17 cellular contexts compared by ENCODE assay signal in genomic region chr4:76513517-76513916, GRCh38.
DNase-seq lines count a peak whose midpoint lies in the region; ATAC-seq, FAIRE-seq and TF ChIP-seq lines count a peak whose summit lies in the region.
"Had no signal": no experiment of that assay in that cellular context is flagged by ENCODE, and none has a peak within 500 bp of the region (broad histone marks: within the 10 kb centered on the region; RNA-seq: fewer than 3 reads in every experiment).

No MANE protein-coding gene starts in this region.

- H3K27me3 Mint-ChIP-seq in activated CD4-positive, alpha-beta memory T cell treated with anti-CD3 and anti-CD28 coated beads, Interleukin-2, amount 10 ng/mL, durations not matched to agents 7 days and 5 days = peaks cover 10% of the 10 kb centered on the region
- H3K27me3 Mint-ChIP-seq: B cell had no signal

- no peak overlapping the region for H3K14ac ChIP-seq in IMR-90 (replicated peaks; ENCODE audit: low read depth, low read length)

- H3K9me3 Mint-ChIP-seq in activated CD4-positive, alpha-beta memory T cell treated with anti-CD3 and anti-CD28 coated beads, Interleukin-2, amount 10 ng/mL, durations not matched to agents 7 days and 5 days = no peaks in the 10 kb centered on the region

- H4K8ac ChIP-seq in IMR-90 (ENCODE audit: low read depth in 2 of 2, low read length in 2 of 2) = no peak overlapping the region; a peak in 1 of 4 replicates

- no peak overlapping the region for H3K4me3 Mint-ChIP-seq in activated CD4-positive, alpha-beta memory T cell treated with anti-CD3 and anti-CD28 coated beads, Interleukin-2, amount 10 ng/mL, durations not matched to agents 7 days and 5 days
- H3K4me3 Mint-ChIP-seq: B cell; CD14-positive monocyte; CD8-positive, alpha-beta memory T cell; HFFc6 had no signal

- no peaks in the 10 kb centered on the region; the same call in 1 of the 2 replicates for H3K9me1 ChIP-seq in IMR-90 (ENCODE audit: insufficient read depth, low read length)

- H3K4me2 ChIP-seq in IMR-90 (ENCODE audit: low read depth, low read length) = no peak overlapping the region

- no peak overlapping the region for H2BK5ac ChIP-seq in IMR-90 (ENCODE audit: low read depth, low read length, poor library complexity, severe bottlenecking)

- in situ Hi-C loops in IMR-90 (cut with MboI; ENCODE audit: low sequenced_read_pairs) = loop anchor here (5.0 to 10.0 kb wide), 2 partner anchors 244 to 431 kb away; partner anchors contain the start of gene SEPTIN11

- TF ChIP-seq CTCF in C4-2B (conservative IDR thresholded peaks at IDR 0.05) (no peak), IMR-90 (conservative IDR thresholded peaks at IDR 0.05; ENCODE audit: low read depth, low read length) (no peak), body of pancreas (IDR thresholded peaks at IDR 0.05) (no peak)

- peaks cover 2% of the 10 kb centered on the region for H3K4me1 Mint-ChIP-seq in activated CD4-positive, alpha-beta memory T cell treated with anti-CD3 and anti-CD28 coated beads, Interleukin-2, amount 10 ng/mL, durations not matched to agents 7 days and 5 days
- H3K4me1 Mint-ChIP-seq: B cell; CD8-positive, alpha-beta memory T cell had no signal

- no peak overlapping the region for H3K9ac ChIP-seq in IMR-90 (ENCODE audit: low read depth, low read length)

- H3K18ac ChIP-seq in IMR-90 (ENCODE audit: low read depth, low read length) = no peak overlapping the region

- H4K20me1 ChIP-seq in IMR-90 (ENCODE audit: insufficient read depth, low read length) = no peaks in the 10 kb centered on the region

- no peak for FAIRE-seq in small intestine (lab: Jason Lieb, UNC)
- FAIRE-seq: A204.1 had no signal

- H3K27me3 ChIP-seq in IMR-90 (ENCODE audit: control insufficient read depth, insufficient read depth, low read length) (no peaks in the 10 kb centered on the region), body of pancreas (no peaks in the 10 kb centered on the region), small intestine (ENCODE audit: control insufficient read depth in 2 of 2, insufficient read depth in 2 of 2, low read length in 2 of 2) (no peaks in the 10 kb centered on the region)
- H3K27me3 ChIP-seq in effector memory CD4-positive, alpha-beta T cell (replicated peaks; ENCODE audit: control insufficient read depth, insufficient read depth, low read length, poor library complexity, severe bottlenecking) = no peaks in the 10 kb centered on the region

- no peak overlapping the region for H3K27ac Mint-ChIP-seq in activated CD4-positive, alpha-beta memory T cell treated with anti-CD3 and anti-CD28 coated beads, Interleukin-2, amount 10 ng/mL, durations not matched to agents 7 days and 5 days
- H3K27ac Mint-ChIP-seq: B cell; CD8-positive, alpha-beta memory T cell; HFFc6 had no signal

- POLR2A ChIA-PET in IMR-90 (lab: Charles Lee; ENCODE audit: unreplicated experiment) = no interaction called here
- POLR2A ChIA-PET in activated CD4-positive, alpha-beta memory T cell treated with anti-CD3 and anti-CD28 coated beads, Interleukin-2, amount 10 ng/mL, durations not matched to agents 7 days and 5 days (lab: Charles Lee) = no interaction called here

- H3K36me3 ChIP-seq in IMR-90 (ENCODE audit: control insufficient read depth, insufficient read depth, low read length) (no peaks in the 10 kb centered on the region), body of pancreas (replicated peaks in 1 of 2; ENCODE audit: insufficient read depth in 1 of 2, low read depth in 2 of 2) (no peaks in the 10 kb centered on the region), small intestine (ENCODE audit: control insufficient read depth in 2 of 2, insufficient read depth in 2 of 2, low read length in 2 of 2) (no peaks in the 10 kb centered on the region)
- no peaks in the 10 kb centered on the region for H3K36me3 ChIP-seq in effector memory CD4-positive, alpha-beta T cell (ENCODE audit: control insufficient read depth, insufficient read depth, low read length)

- H2BK20ac ChIP-seq in IMR-90 (ENCODE audit: low read depth, low read length) = 0 out of 2 replicates have a peak overlapping the region, but pooled peaks have one; percentile 1

- no peak overlapping the region for H2BK120ac ChIP-seq in IMR-90 (ENCODE audit: low read depth, low read length)

- TF ChIP-seq RAD21 in IMR-90 (IDR thresholded peaks at IDR 0.05; ENCODE audit: low read length) = no peak

- BruUV-seq in IMR-90 (replicated peaks; lab: Mats Ljungman, UMichigan) = no TSS peak

- no peaks in the 10 kb centered on the region for H3K36me3 Mint-ChIP-seq in activated CD4-positive, alpha-beta memory T cell treated with anti-CD3 and anti-CD28 coated beads, Interleukin-2, amount 10 ng/mL, durations not matched to agents 7 days and 5 days (ENCODE audit: low read depth)
- H3K36me3 Mint-ChIP-seq: CD14-positive monocyte had no signal

- no peak overlapping the region for H2BK15ac ChIP-seq in IMR-90 (ENCODE audit: low read depth, low read length)

- no peak overlapping the region for H3K23ac ChIP-seq in IMR-90 (ENCODE audit: low read depth, low read length)

- no peak overlapping the region for H3K4me3 ChIP-seq in IMR-90 (ENCODE audit: insufficient read depth, low read depth, low read length)
- H3K4me3 ChIP-seq in body of pancreas = no peak overlapping the region
- no peak overlapping the region for H3K4me3 ChIP-seq in small intestine (ENCODE audit: low read depth in 1 of 2, low read length in 2 of 2)
- no peak overlapping the region for H3K4me3 ChIP-seq in effector memory CD4-positive, alpha-beta T cell (ENCODE audit: insufficient read depth, low read depth, low read length, poor library complexity, severe bottlenecking)

- CTCF ChIA-PET in IMR-90 (lab: Yijun Ruan, JAX) = no interaction called here
- CTCF ChIA-PET in activated CD4-positive, alpha-beta memory T cell treated with anti-CD3 and anti-CD28 coated beads, Interleukin-2, amount 10 ng/mL, durations not matched to agents 7 days and 5 days (lab: Charles Lee) = no interaction called here

- H3K4me1 ChIP-seq in IMR-90 (ENCODE audit: control insufficient read depth, insufficient read depth, low read length) (0 out of 2 replicates have a peak, but pooled peaks cover 1% of the 10 kb centered on the region), body of pancreas (peaks cover 27% of the 10 kb centered on the region), small intestine (ENCODE audit: control insufficient read depth in 2 of 2, insufficient read depth in 1 of 2, low read depth in 1 of 2, low read length in 1 of 2) (peaks cover 5 to 7% of the 10 kb centered on the region in 2 donors)
- no peaks in the 10 kb centered on the region for H3K4me1 ChIP-seq in effector memory CD4-positive, alpha-beta T cell (ENCODE audit: control insufficient read depth, insufficient read depth, low read length, poor library complexity, severe bottlenecking)
- H3K4me1 ChIP-seq: Caco-2 had no signal

- no peak overlapping the region for H3K4ac ChIP-seq in IMR-90 (ENCODE audit: low read depth, low read length)

- TF ChIP-seq POLR2A in IMR-90 (IDR thresholded peaks at IDR 0.05; ENCODE audit: low read depth, low read length) (no peak), body of pancreas (IDR thresholded peaks at IDR 0.05) (no peak)

- H3K27ac ChIP-seq in C4-2B = peak overlapping the region; percentile 70; the same call in 1 of the 2 replicates
- no peak overlapping the region for H3K27ac ChIP-seq in IMR-90 (ENCODE audit: insufficient read depth, low read length)
- H3K27ac ChIP-seq in body of pancreas = peak overlapping the region in 2 of 4 donors; percentile 17 to 27
- H3K27ac ChIP-seq in small intestine (ENCODE audit: low read depth in 1 of 2, low read length in 1 of 2) = no peak overlapping the region
- H3K27ac ChIP-seq in effector memory CD4-positive, alpha-beta T cell (ENCODE audit: insufficient read depth, low read length, poor library complexity, severe bottlenecking) = no peak overlapping the region
- H3K27ac ChIP-seq: HL-60 had no signal

- H3K9me3 ChIP-seq in IMR-90 (ENCODE audit: control insufficient read depth, insufficient read depth, low read length) = no peaks in the 10 kb centered on the region
- H3K9me3 ChIP-seq in body of pancreas = peaks cover 0 to 4% (median 0%) of the 10 kb centered on the region in 3 donors
- no peaks in the 10 kb centered on the region for H3K9me3 ChIP-seq in small intestine (ENCODE audit: control insufficient read depth, low read depth)
- H3K9me3 ChIP-seq in effector memory CD4-positive, alpha-beta T cell (ENCODE audit: control insufficient read depth, low read length) = no peaks in the 10 kb centered on the region
- H3K9me3 ChIP-seq: Caco-2 had no signal

- no CpG with 5 or more reads among the region's 7 CpGs for WGBS in IMR-90 (ENCODE audit: extremely low coverage in 2 of 2, insufficient read length in 1 of 2), 2 experiments
- 55 to 63% methylated on average over 7 of the region's 7 CpGs for WGBS in body of pancreas, 2 donors
- WGBS in small intestine, 3 donors = 21 to 55% (median 38%) methylated on average over 7 of the region's 7 CpGs

- intact Hi-C loops in IMR-90 (cut with micrococcal nuclease) = loop anchor here (5.0 to 10.0 kb wide), 3 partner anchors 74 to 141 kb away; no protein-coding TSS in a partner anchor
- intact Hi-C loops in body of pancreas (cut with DNase I) = no loop called here

- H3K56ac ChIP-seq in IMR-90 (ENCODE audit: extremely low read depth, insufficient read depth, low read length) = no peak overlapping the region

- ATAC-seq in IMR-90 (ENCODE audit: low read depth) = no peak
- peak; percentile 65 for ATAC-seq in body of pancreas
- no peak for ATAC-seq in HG02571 (IDR thresholded peaks at IDR 0.05; ENCODE audit: unreplicated experiment)

- H3K79me1 ChIP-seq in IMR-90 (ENCODE audit: low read depth in 1 of 2, low read length in 2 of 2) = peaks cover 0 to 13% of the 10 kb centered on the region in 2 experiments; a peak in 1 of 4 replicates

- dilution Hi-C loops in IMR-90 (cut with HindIII; ENCODE audit: low sequenced_read_pairs, unreplicated experiment) = no loop called here

- H2AK5ac ChIP-seq in IMR-90 (ENCODE audit: low read depth, low read length) = no peak overlapping the region

- no peak for DNase-seq in IMR-90
- DNase-seq in body of pancreas = peak in 1 of 4 donors; percentile 35
- peak; percentile 70 for DNase-seq in small intestine
- no peak for DNase-seq in activated CD4-positive, alpha-beta memory T cell treated with anti-CD3 and anti-CD28 coated beads, Interleukin-2, amount 10 ng/mL, durations not matched to agents 7 days and 5 days
- DNase-seq in effector memory CD4-positive, alpha-beta T cell = no peak
- DNase-seq: Caco-2; CD8-positive, alpha-beta memory T cell; DMS53; GF-D8; HCEC 1CT; HFFc6 had no signal

- no peak overlapping the region for H2AK9ac ChIP-seq in IMR-90 (replicated peaks; ENCODE audit: low read depth, low read length, poor library complexity)

- no peak overlapping the region for H2AFZ ChIP-seq in IMR-90 (replicated peaks; ENCODE audit: low read length, poor library complexity)

- H4K91ac ChIP-seq in IMR-90 (ENCODE audit: insufficient read depth, low read depth, low read length) = no peak overlapping the region

- H4K5ac ChIP-seq in IMR-90 (ENCODE audit: low read depth, low read length) = no peak overlapping the region

TF ChIP-seq in IMR-90, 13 proteins besides CTCF, POLR2A, EP300 and RAD21 (continues in another document):
- no peak for TF ChIP-seq SMC3 (IDR thresholded peaks at IDR 0.05; ENCODE audit: low read depth, low read length)
- no peak for TF ChIP-seq BHLHE40 (IDR thresholded peaks at IDR 0.05; ENCODE audit: low read depth, low read length)
